1 cellular context compared by ENCODE assay signal in genomic region chr19:8041553-8041952, GRCh38.
TF ChIP-seq lines count a peak whose summit lies in the region.

No MANE protein-coding gene starts in this region.

TF ChIP-seq in K562, 482 proteins besides CTCF, POLR2A, EP300 and RAD21 (continued from another document):
- TF ChIP-seq E2F8 (IDR thresholded peaks at IDR 0.05; ENCODE audit: low read depth, partially characterized antibody) = no peak
- no peak for TF ChIP-seq HSF4 (CRISPR knock-in tag; IDR thresholded peaks at IDR 0.05; ENCODE audit: borderline replicate concordance)
- TF ChIP-seq ASH1L (IDR thresholded peaks at IDR 0.05; ENCODE audit: borderline replicate concordance, low read depth, partially characterized antibody) = no peak
